15 cellular contexts compared by ENCODE assay signal in the genomic region with DNA sequence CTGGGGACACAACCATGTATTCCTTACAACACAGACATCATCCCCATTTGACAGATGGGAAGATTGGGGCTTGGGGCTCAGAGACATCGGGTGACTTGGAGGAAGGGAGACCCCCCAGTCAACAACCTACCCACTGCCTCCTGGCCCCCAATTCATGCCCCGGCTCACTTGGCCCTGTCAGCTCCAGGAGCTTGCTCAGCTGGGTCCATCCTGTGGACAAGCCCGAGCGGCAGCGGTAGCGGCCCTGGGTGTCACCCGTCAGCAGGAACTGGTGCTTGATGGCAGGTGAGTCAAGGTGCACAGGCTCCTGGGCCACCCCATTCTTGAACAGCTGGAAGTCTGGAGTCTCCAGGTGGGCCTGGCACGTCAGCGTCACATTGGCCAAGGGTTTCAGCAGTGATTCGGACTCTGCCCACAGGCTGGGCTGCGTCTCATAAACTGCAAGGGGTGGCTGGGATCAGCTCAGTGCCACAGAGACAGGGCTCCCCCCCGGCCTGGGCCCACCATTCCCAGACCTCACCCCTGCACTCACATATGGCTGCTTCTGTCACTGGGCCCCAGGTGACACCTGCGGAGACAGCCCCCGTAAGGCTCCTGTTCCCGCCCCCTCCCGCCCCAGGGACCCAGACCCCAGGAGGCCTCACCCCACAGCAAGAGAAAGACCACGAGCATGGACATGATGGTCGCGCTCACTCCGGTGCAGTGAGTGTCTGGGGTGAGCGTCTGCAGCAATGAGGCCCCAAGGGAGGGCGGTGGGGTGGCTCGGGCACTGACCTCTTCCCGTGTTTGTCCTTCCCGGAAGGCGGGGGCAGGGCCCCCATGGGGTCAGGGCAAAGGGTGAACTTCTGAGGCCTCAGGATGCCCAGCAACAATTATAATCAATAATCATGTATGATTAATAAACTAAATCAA. TPM values are rescaled to one million over a fixed set of nuclear protein-coding genes. Genes with fewer than 3 reads are reported as not detected.
DNase-seq lines count a peak whose midpoint lies in the region; ATAC-seq and TF ChIP-seq lines count a peak whose summit lies in the region.
"Had no signal": no experiment of that assay in that cellular context is flagged by ENCODE, and none has a peak within 500 bp of the region (broad histone marks: within the 10 kb centered on the region; RNA-seq: fewer than 3 reads in every experiment).

Gene A1BG, minus strand, starts transcription at position 733 of the 912 bp plus-strand sequence. Its CDS starts 55 bp downstream, at position 678.

- H3K9me3 Mint-ChIP-seq in osteocyte (ENCODE audit: unreplicated experiment): no peaks in the 10 kb centered on the region
- H3K9me3 Mint-ChIP-seq in activated T-helper 1 cell treated with anti-CD3 and anti-CD28 coated beads, Interleukin-12 subunit alpha, Interleukin-12 subunit beta, Interleukin-2, Interleukin-4 antibody, amounts not matched to agents 30 ng/mL and 10 ng/mL and 1 ng/mL, durations not matched to agents 14 hours and 24 hours and 36 hours: no peaks in the 10 kb centered on the region
- H3K9me3 Mint-ChIP-seq: T-helper 1 cell treated with Interleukin-12 subunit alpha and Interleukin-12 subunit beta and Interleukin-4 antibody, amounts not matched to agents 30 μg/mL and 1 μg/mL, for 36 hours had no signal

- peaks cover 10% of the 10 kb centered on the region for H3K36me3 Mint-ChIP-seq in osteocyte (ENCODE audit: unreplicated experiment)
- peaks cover 5% of the 10 kb centered on the region for H3K36me3 Mint-ChIP-seq in activated T-helper 1 cell treated with anti-CD3 and anti-CD28 coated beads, Interleukin-12 subunit alpha, Interleukin-12 subunit beta, Interleukin-2, Interleukin-4 antibody, amounts not matched to agents 30 ng/mL and 10 ng/mL and 1 ng/mL, durations not matched to agents 14 hours and 24 hours and 36 hours (ENCODE audit: low read depth)

- in situ Hi-C loops in G401 (cut with HindIII; ENCODE audit: low sequenced_read_pairs): no loop called here

- H3K27me3 Mint-ChIP-seq in osteocyte (ENCODE audit: unreplicated experiment): no peaks in the 10 kb centered on the region
- no peaks in the 10 kb centered on the region for H3K27me3 Mint-ChIP-seq in activated T-helper 1 cell treated with anti-CD3 and anti-CD28 coated beads, Interleukin-12 subunit alpha, Interleukin-12 subunit beta, Interleukin-2, Interleukin-4 antibody, amounts not matched to agents 30 ng/mL and 10 ng/mL and 1 ng/mL, durations not matched to agents 14 hours and 24 hours and 36 hours (ENCODE audit: insufficient read depth)

- H3K4me1 Mint-ChIP-seq in osteocyte (ENCODE audit: unreplicated experiment): peaks cover 14% of the 10 kb centered on the region
- H3K4me1 Mint-ChIP-seq in activated T-helper 1 cell treated with anti-CD3 and anti-CD28 coated beads, Interleukin-12 subunit alpha, Interleukin-12 subunit beta, Interleukin-2, Interleukin-4 antibody, amounts not matched to agents 30 ng/mL and 10 ng/mL and 1 ng/mL, durations not matched to agents 14 hours and 24 hours and 36 hours (ENCODE audit: low read depth): peaks cover 15% of the 10 kb centered on the region

- no peak within 1 kb of the TSS for H3K4me3 ChIP-seq in MG63

- no peaks in the 10 kb centered on the region for H3K27me3 ChIP-seq in MG63

- intact Hi-C loops in activated T-helper 1 cell treated with anti-CD3 and anti-CD28 coated beads, Interleukin-12 subunit alpha, Interleukin-12 subunit beta, Interleukin-2, Interleukin-4 antibody, amounts not matched to agents 30 ng/mL and 10 ng/mL and 1 ng/mL, durations not matched to agents 14 hours and 24 hours and 36 hours (cut with micrococcal nuclease): no loop called here

- peaks cover 9% of the 10 kb centered on the region for H3K36me3 ChIP-seq in MG63

- no peak within 1 kb of the TSS for H3K4me3 Mint-ChIP-seq in osteocyte (ENCODE audit: unreplicated experiment)
- no peak within 1 kb of the TSS for H3K4me3 Mint-ChIP-seq in activated T-helper 1 cell treated with anti-CD3 and anti-CD28 coated beads, Interleukin-12 subunit alpha, Interleukin-12 subunit beta, Interleukin-2, Interleukin-4 antibody, amounts not matched to agents 30 ng/mL and 10 ng/mL and 1 ng/mL, durations not matched to agents 14 hours and 24 hours and 36 hours
- H3K4me3 Mint-ChIP-seq: T-helper 1 cell treated with Interleukin-12 subunit alpha and Interleukin-12 subunit beta and Interleukin-4 antibody, amounts not matched to agents 30 μg/mL and 1 μg/mL, for 36 hours had no signal

- no peak within 1 kb of the TSS for H3K27ac Mint-ChIP-seq in osteocyte (ENCODE audit: unreplicated experiment)
- H3K27ac Mint-ChIP-seq in activated T-helper 1 cell treated with anti-CD3 and anti-CD28 coated beads, Interleukin-12 subunit alpha, Interleukin-12 subunit beta, Interleukin-2, Interleukin-4 antibody, amounts not matched to agents 30 ng/mL and 10 ng/mL and 1 ng/mL, durations not matched to agents 14 hours and 24 hours and 36 hours: no peak within 1 kb of the TSS
- H3K27ac Mint-ChIP-seq: T-helper 1 cell treated with Interleukin-12 subunit alpha and Interleukin-12 subunit beta and Interleukin-4 antibody, amounts not matched to agents 30 μg/mL and 1 μg/mL, for 36 hours had no signal

- no peak for ATAC-seq in GM18870 (IDR thresholded peaks at IDR 0.05; ENCODE audit: unreplicated experiment)

- no peak for DNase-seq in G401 (ENCODE audit: low spot score)
- no peak for DNase-seq in MG63
- DNase-seq in glomerular endothelial cell (ENCODE audit: extremely low read depth, low read depth, low spot score): no peak
- DNase-seq in osteocyte (ENCODE audit: extremely low spot score, unreplicated experiment): no peak
- DNase-seq in central memory CD4-positive, alpha-beta T cell: no peak
- no peak for DNase-seq in stimulated activated CD4-positive, alpha-beta T cell treated with anti-CD3 and anti-CD28 coated beads, Interleukin-2, amount 100 ng/mL, for 24 hours
- DNase-seq in activated T-helper 1 cell treated with anti-CD3 and anti-CD28 coated beads, Interleukin-12 subunit alpha, Interleukin-12 subunit beta, Interleukin-2, Interleukin-4 antibody, amounts not matched to agents 30 ng/mL and 10 ng/mL and 1 ng/mL, durations not matched to agents 14 hours and 24 hours and 36 hours (ENCODE audit: low spot score): no peak
- DNase-seq: activated CD4-positive, alpha-beta T cell treated with anti-CD3 and anti-CD28 coated beads, Interleukin-2, amount 50 U/mL, for 4 hours; effector memory CD4-positive, alpha-beta T cell; GOT3; NCI-H1930; retina; substantia nigra had no signal

- no peaks in the 10 kb centered on the region for H3K9me3 ChIP-seq in MG63

- TF ChIP-seq CTCF in osteocyte (IDR thresholded peaks at IDR 0.05): no peak

RNA-seq across cellular contexts. Expression of gene A1BG, which starts in this region (rescaled TPM):
- 64.2 and 80.3 TPM in 2 replicates for total RNA-seq in G401 (2014; rRNA removed; shearing (Covaris generic))
- total RNA-seq in MG63 (2014; rRNA removed; shearing (Covaris generic); ENCODE audit: low replicate concordance): 29.0 TPM in 1 of 2 replicates, not detected in the other
- total RNA-seq in glomerular endothelial cell: 11.8 and 40.5 TPM in 2 replicates
- 39.8 and 40.0 TPM in 2 replicates for total RNA-seq in osteocyte
- 7.1 and 7.7 TPM in 2 replicates for total RNA-seq in activated T-helper 1 cell treated with anti-CD3 and anti-CD28 coated beads, Interleukin-12 subunit alpha, Interleukin-12 subunit beta, Interleukin-2, Interleukin-4 antibody, amounts not matched to agents 30 ng/mL and 10 ng/mL and 1 ng/mL, durations not matched to agents 14 hours and 24 hours and 36 hours
